1 cellular context compared by ENCODE assay signal in the genomic region with DNA sequence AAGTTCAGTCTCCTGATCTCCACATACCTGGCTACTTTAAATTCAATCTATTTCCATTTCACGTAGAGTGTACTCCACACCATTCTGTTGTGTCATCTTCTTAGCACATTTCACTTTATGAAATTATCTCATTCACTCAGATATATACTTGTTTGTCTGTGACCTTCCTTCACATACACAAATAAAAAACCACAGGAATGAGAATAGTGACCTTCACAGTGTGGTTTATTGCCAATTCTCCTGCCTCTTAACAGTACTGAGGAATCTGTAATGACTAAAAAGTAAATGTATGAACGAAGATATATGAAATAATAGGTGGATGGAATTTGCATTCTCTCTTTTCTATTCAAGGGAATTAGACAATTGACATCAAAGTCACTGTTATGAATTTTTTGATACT.
TF ChIP-seq lines count a peak whose summit lies in the region.

No MANE protein-coding gene starts in this region.

TF ChIP-seq in HCT116, 20 proteins besides CTCF, POLR2A, EP300 and RAD21 (continued from another document):
- TF ChIP-seq, protein P1, sequence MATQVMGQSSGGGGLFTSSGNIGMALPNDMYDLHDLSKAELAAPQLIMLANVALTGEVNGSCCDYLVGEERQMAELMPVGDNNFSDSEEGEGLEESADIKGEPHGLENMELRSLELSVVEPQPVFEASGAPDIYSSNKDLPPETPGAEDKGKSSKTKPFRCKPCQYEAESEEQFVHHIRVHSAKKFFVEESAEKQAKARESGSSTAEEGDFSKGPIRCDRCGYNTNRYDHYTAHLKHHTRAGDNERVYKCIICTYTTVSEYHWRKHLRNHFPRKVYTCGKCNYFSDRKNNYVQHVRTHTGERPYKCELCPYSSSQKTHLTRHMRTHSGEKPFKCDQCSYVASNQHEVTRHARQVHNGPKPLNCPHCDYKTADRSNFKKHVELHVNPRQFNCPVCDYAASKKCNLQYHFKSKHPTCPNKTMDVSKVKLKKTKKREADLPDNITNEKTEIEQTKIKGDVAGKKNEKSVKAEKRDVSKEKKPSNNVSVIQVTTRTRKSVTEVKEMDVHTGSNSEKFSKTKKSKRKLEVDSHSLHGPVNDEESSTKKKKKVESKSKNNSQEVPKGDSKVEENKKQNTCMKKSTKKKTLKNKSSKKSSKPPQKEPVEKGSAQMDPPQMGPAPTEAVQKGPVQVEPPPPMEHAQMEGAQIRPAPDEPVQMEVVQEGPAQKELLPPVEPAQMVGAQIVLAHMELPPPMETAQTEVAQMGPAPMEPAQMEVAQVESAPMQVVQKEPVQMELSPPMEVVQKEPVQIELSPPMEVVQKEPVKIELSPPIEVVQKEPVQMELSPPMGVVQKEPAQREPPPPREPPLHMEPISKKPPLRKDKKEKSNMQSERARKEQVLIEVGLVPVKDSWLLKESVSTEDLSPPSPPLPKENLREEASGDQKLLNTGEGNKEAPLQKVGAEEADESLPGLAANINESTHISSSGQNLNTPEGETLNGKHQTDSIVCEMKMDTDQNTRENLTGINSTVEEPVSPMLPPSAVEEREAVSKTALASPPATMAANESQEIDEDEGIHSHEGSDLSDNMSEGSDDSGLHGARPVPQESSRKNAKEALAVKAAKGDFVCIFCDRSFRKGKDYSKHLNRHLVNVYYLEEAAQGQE (IDR thresholded peaks at IDR 0.05; ENCODE audit: low read depth): no peak
- TF ChIP-seq SIN3A (IDR thresholded peaks at IDR 0.05; ENCODE audit: low read depth): no peak
- TF ChIP-seq, protein P2, sequence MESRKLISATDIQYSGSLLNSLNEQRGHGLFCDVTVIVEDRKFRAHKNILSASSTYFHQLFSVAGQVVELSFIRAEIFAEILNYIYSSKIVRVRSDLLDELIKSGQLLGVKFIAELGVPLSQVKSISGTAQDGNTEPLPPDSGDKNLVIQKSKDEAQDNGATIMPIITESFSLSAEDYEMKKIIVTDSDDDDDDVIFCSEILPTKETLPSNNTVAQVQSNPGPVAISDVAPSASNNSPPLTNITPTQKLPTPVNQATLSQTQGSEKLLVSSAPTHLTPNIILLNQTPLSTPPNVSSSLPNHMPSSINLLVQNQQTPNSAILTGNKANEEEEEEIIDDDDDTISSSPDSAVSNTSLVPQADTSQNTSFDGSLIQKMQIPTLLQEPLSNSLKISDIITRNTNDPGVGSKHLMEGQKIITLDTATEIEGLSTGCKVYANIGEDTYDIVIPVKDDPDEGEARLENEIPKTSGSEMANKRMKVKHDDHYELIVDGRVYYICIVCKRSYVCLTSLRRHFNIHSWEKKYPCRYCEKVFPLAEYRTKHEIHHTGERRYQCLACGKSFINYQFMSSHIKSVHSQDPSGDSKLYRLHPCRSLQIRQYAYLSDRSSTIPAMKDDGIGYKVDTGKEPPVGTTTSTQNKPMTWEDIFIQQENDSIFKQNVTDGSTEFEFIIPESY (IDR thresholded peaks at IDR 0.05; ENCODE audit: extremely low read depth, insufficient replicate concordance, low read length): no peak
